21 cellular contexts compared by ENCODE assay signal in genomic region chr20:44356353-44356723, GRCh38. TPM values are rescaled to one million over a fixed set of nuclear protein-coding genes. Genes with fewer than 3 reads are reported as not detected.
DNase-seq lines count a peak whose midpoint lies in the region; ATAC-seq and TF ChIP-seq lines count a peak whose summit lies in the region.
"Had no signal": no experiment of that assay in that cellular context is flagged by ENCODE, and none has a peak within 500 bp of the region (broad histone marks: within the 10 kb centered on the region; RNA-seq: fewer than 3 reads in every experiment).

No MANE protein-coding gene starts in this region.

- H3K9ac ChIP-seq in H9 (ENCODE audit: extremely low read depth, insufficient read length, low read length) (peak overlapping the region; percentile 25), duodenal mucosa (ENCODE audit: low read depth in 1 of 2, low read length in 2 of 2) (peak overlapping the region; percentile 80 to 88), rectal smooth muscle tissue (ENCODE audit: low read length) (peak overlapping the region; percentile 0)

- no peak overlapping the region for H4K8ac ChIP-seq in H9 (replicated peaks; ENCODE audit: insufficient read length, low read depth, low read length)

- H3K27me3 ChIP-seq in H9 (ENCODE audit: insufficient read depth, low read length), result no peaks in the 10 kb centered on the region
- no peaks in the 10 kb centered on the region for H3K27me3 ChIP-seq in duodenal mucosa (ENCODE audit: control insufficient read depth in 1 of 2, insufficient read depth in 2 of 2, low read length in 2 of 2)
- H3K27me3 ChIP-seq in rectal smooth muscle tissue (ENCODE audit: control insufficient read depth, insufficient read depth, low read length), result no peaks in the 10 kb centered on the region
- peaks cover 0 to 56% (median 0%) of the 10 kb centered on the region in 4 donors for H3K27me3 ChIP-seq in esophagus squamous epithelium

- no peaks in the 10 kb centered on the region; a peak in 1 of 5 replicates for H3K9me3 Mint-ChIP-seq in H9
- H3K9me3 Mint-ChIP-seq in glutamatergic neuron (ENCODE audit: unreplicated experiment), result peaks cover 2% of the 10 kb centered on the region
- H3K9me3 Mint-ChIP-seq: CD4-positive, alpha-beta T cell; IgD-negative memory B cell had no signal

- no peak for TF ChIP-seq POLR2A in esophagus squamous epithelium (IDR thresholded peaks at IDR 0.05)

- no peak overlapping the region for H3K4ac ChIP-seq in H9 (ENCODE audit: low read depth, low read length)

- no peak overlapping the region for H4K91ac ChIP-seq in H9 (ENCODE audit: insufficient read length, low read depth, low read length)

- no peaks in the 10 kb centered on the region for H3K23me2 ChIP-seq in H9 (ENCODE audit: insufficient read length, low read depth, low read length, poor library complexity, severe bottlenecking)

- no peak overlapping the region for H3K27ac ChIP-seq in H9 (ENCODE audit: insufficient read length, low read depth, low read length)
- H3K27ac ChIP-seq in duodenal mucosa (ENCODE audit: low read depth, low read length), result peak overlapping the region; percentile 89
- H3K27ac ChIP-seq in rectal smooth muscle tissue (ENCODE audit: low read depth, low read length), result no peak overlapping the region
- no peak overlapping the region for H3K27ac ChIP-seq in esophagus squamous epithelium

- no peaks in the 10 kb centered on the region for H3K4me1 ChIP-seq in H9 (ENCODE audit: insufficient read depth, low read length)
- peaks cover 36 to 43% of the 10 kb centered on the region in 2 donors for H3K4me1 ChIP-seq in duodenal mucosa (ENCODE audit: control insufficient read depth in 1 of 2, insufficient read depth in 2 of 2, low read length in 2 of 2)
- peaks cover 13% of the 10 kb centered on the region for H3K4me1 ChIP-seq in mucosa of descending colon (ENCODE audit: low read depth)
- no peaks in the 10 kb centered on the region for H3K4me1 ChIP-seq in rectal smooth muscle tissue (ENCODE audit: control insufficient read depth, insufficient read depth, low read length)
- peaks cover 0 to 9% (median 0%) of the 10 kb centered on the region in 3 donors for H3K4me1 ChIP-seq in esophagus squamous epithelium

- no peaks in the 10 kb centered on the region for H3K9me3 ChIP-seq in H9 (ENCODE audit: control insufficient read depth, low read depth, low read length)
- H3K9me3 ChIP-seq in duodenal mucosa (ENCODE audit: control insufficient read depth in 1 of 2, low read length in 2 of 2), result no peaks in the 10 kb centered on the region
- H3K9me3 ChIP-seq in mucosa of descending colon, result no peaks in the 10 kb centered on the region
- H3K9me3 ChIP-seq in esophagus squamous epithelium, result no peaks in the 10 kb centered on the region
- H3K9me3 ChIP-seq: HAP-1 had no signal

- H3K56ac ChIP-seq in H9 (ENCODE audit: insufficient read length, low read depth, low read length), result no peak overlapping the region

- no peak overlapping the region for H4K5ac ChIP-seq in H9 (ENCODE audit: insufficient read length, low read depth, low read length)

- H2AK5ac ChIP-seq in H9 (ENCODE audit: insufficient read length, low read length), result no peak overlapping the region

- TF ChIP-seq CTCF in H9 (conservative IDR thresholded peaks at IDR 0.05) (no peak), mucosa of descending colon (IDR thresholded peaks at IDR 0.05) (no peak), esophagus squamous epithelium (IDR thresholded peaks at IDR 0.05) (no peak), glutamatergic neuron (IDR thresholded peaks at IDR 0.05; ENCODE audit: partially characterized antibody, unreplicated experiment) (no peak)

- H2BK15ac ChIP-seq in H9 (ENCODE audit: low read depth, low read length), result no peak overlapping the region

- H3K36me3 ChIP-seq in duodenal mucosa (ENCODE audit: control insufficient read depth in 1 of 2, insufficient read depth in 2 of 2, low read length in 2 of 2), result peaks cover 3 to 4% of the 10 kb centered on the region in 2 donors
- H3K36me3 ChIP-seq in mucosa of descending colon (ENCODE audit: low read depth), result no peaks in the 10 kb centered on the region
- no peaks in the 10 kb centered on the region for H3K36me3 ChIP-seq in rectal smooth muscle tissue (ENCODE audit: control insufficient read depth, insufficient read depth, low read length)
- no peaks in the 10 kb centered on the region for H3K36me3 ChIP-seq in esophagus squamous epithelium
- H3K36me3 ChIP-seq: HAP-1 had no signal

- H2BK12ac ChIP-seq in H9 (ENCODE audit: insufficient read length, low read depth, low read length), result no peak overlapping the region

- no peaks in the 10 kb centered on the region for H3K79me1 ChIP-seq in H9 (ENCODE audit: insufficient read depth, low read depth, low read length, poor library complexity, severe bottlenecking)

- no peak overlapping the region for H2AFZ ChIP-seq in H9 (ENCODE audit: low read length)

- H3K4me3 ChIP-seq in duodenal mucosa (ENCODE audit: low read depth in 1 of 2, low read length in 2 of 2), result peak overlapping the region; percentile 84 to 87
- peak overlapping the region; percentile 52 for H3K4me3 ChIP-seq in mucosa of descending colon
- peak overlapping the region; percentile 57 for H3K4me3 ChIP-seq in rectal smooth muscle tissue (ENCODE audit: low read length)
- no peak overlapping the region for H3K4me3 ChIP-seq in esophagus squamous epithelium
- H3K4me3 ChIP-seq: HAP-1 had no signal

- no peak overlapping the region for H2BK120ac ChIP-seq in H9 (ENCODE audit: low read depth, low read length, poor library complexity, severe bottlenecking)

- DNase-seq in H9 (no peak), mucosa of descending colon (no peak), putamen (ENCODE audit: low spot score) (no peak), esophagus squamous epithelium (lab: John Stamatoyannopoulos, UW) (no peak), GM19238 (ENCODE audit: insufficient read length, low spot score) (no peak), glutamatergic neuron (no peak)
- DNase-seq: ACHN; CD4-positive, alpha-beta T cell; GF-D8; NCI-H1417; NCI-H1930; NCI-H2171 treated with DMSO at 0.1 percent for 48 hours; NCI-H510A treated with DMSO at 0.1 percent for 48 hours; Right ventricle myocardium superior had no signal

- H3K79me2 ChIP-seq in H9 (ENCODE audit: insufficient read depth, low read length), result no peaks in the 10 kb centered on the region

- H3K14ac ChIP-seq in H9 (ENCODE audit: insufficient read depth, low read length), result no peak overlapping the region

- no peaks in the 10 kb centered on the region for H4K20me1 ChIP-seq in H9 (ENCODE audit: control insufficient read depth, insufficient read depth, insufficient read length)

- no peak overlapping the region for H2BK5ac ChIP-seq in H9 (ENCODE audit: insufficient read length, low read length)

- H3K4me1 Mint-ChIP-seq in H9, result peaks cover 6 to 15% of the 10 kb centered on the region in 2 experiments; a peak in 3 of 4 replicates
- no peaks in the 10 kb centered on the region for H3K4me1 Mint-ChIP-seq in glutamatergic neuron (ENCODE audit: low read depth, unreplicated experiment)
- H3K4me1 Mint-ChIP-seq: B cell had no signal

- WGBS in H9 (ENCODE audit: extremely low coverage, insufficient read length, low lambda C conversion rate), result no CpG with 5 or more reads among the region's 14 CpGs
- 63 to 74% methylated on average over 14 of the region's 14 CpGs for WGBS in esophagus squamous epithelium, 2 donors

- no peak for ATAC-seq in mucosa of descending colon
- ATAC-seq: Panc1 had no signal

- no peak overlapping the region for H3K4me2 ChIP-seq in H9 (ENCODE audit: insufficient read depth, insufficient read length, low read length)

- H3K27me3 Mint-ChIP-seq in H9 (ENCODE audit: low read depth) (peaks cover 2% of the 10 kb centered on the region), glutamatergic neuron (ENCODE audit: unreplicated experiment) (peaks cover 2% of the 10 kb centered on the region)

- no peak overlapping the region for H3K23ac ChIP-seq in H9 (ENCODE audit: insufficient read length, low read depth, low read length)

- no peak overlapping the region for H3K27ac Mint-ChIP-seq in H9
- no peak overlapping the region for H3K27ac Mint-ChIP-seq in glutamatergic neuron (ENCODE audit: unreplicated experiment)
- H3K27ac Mint-ChIP-seq: B cell; CD4-positive, alpha-beta T cell; IgD-negative memory B cell had no signal

- no peak overlapping the region for H2BK20ac ChIP-seq in H9 (ENCODE audit: low read depth, low read length, poor library complexity, severe bottlenecking)

- intact Hi-C loops in mucosa of descending colon (cut with DNase I, micrococcal nuclease) (no loop called here), esophagus squamous epithelium (cut with DNase I) (no loop called here)

- H3K36me3 Mint-ChIP-seq in H9 (ENCODE audit: insufficient read depth in 1 of 3, low read depth in 3 of 3) (no peaks in the 10 kb centered on the region), glutamatergic neuron (ENCODE audit: unreplicated experiment) (no peaks in the 10 kb centered on the region)
- H3K36me3 Mint-ChIP-seq: IgD-negative memory B cell had no signal

- H3K4me3 Mint-ChIP-seq in H9 (no peak overlapping the region), glutamatergic neuron (ENCODE audit: unreplicated experiment) (no peak overlapping the region)
- H3K4me3 Mint-ChIP-seq: B cell; CD4-positive, alpha-beta T cell; IgD-negative memory B cell had no signal

- H3K18ac ChIP-seq in H9 (ENCODE audit: insufficient read length, low read depth, low read length), result no peak overlapping the region

- H3T11ph ChIP-seq in H9 (ENCODE audit: low read length), result no peak overlapping the region

RNA-seq across cellular contexts. Expression of gene HNF4A, which starts 0.8 kb away (rescaled TPM):
- total RNA-seq in H9 (2021) (0.04 TPM in 1 of 2 replicates, not detected in the other), mucosa of descending colon (100 to 1,000 TPM; 125 to 332 (median 237) TPM), esophagus squamous epithelium (not detected), glutamatergic neuron (ENCODE audit: unreplicated experiment) (not detected)
- total RNA-seq: B cell; CD4-positive, alpha-beta T cell; LHCN-M2; Right ventricle myocardium superior had no signal

RNA-seq across cellular contexts. Expression of gene R3HDML, which starts 19.5 kb away (rescaled TPM):
- total RNA-seq in H9 (2021) (not detected in 2 replicates), mucosa of descending colon (not detected), esophagus squamous epithelium (not detected), glutamatergic neuron (ENCODE audit: unreplicated experiment) (not detected)
- total RNA-seq: B cell; CD4-positive, alpha-beta T cell; LHCN-M2; Right ventricle myocardium superior had no signal

RNA-seq across cellular contexts. Expression of gene FITM2, which starts 45.3 kb away (rescaled TPM):
- total RNA-seq in H9 (2021) (1.7 TPM in 2 replicates), mucosa of descending colon (10 to 100 TPM; 10.9 to 12.6 (median 10.9) TPM), esophagus squamous epithelium (1 to 10 TPM; 2.1 to 4.8 (median 3.7) TPM), glutamatergic neuron (ENCODE audit: unreplicated experiment) (6.5 TPM)

Comparison
In these comparisons a context has a peak if more than half of its experiments do, and no peak if none do; other contexts are left out.
1. H3K9ac ChIP-seq: peak in every context shown above with its lines; median percentile 84 in duodenal mucosa; 25 in H9; 0 in rectal smooth muscle tissue.
2. H3K4me3 ChIP-seq: peak in duodenal mucosa (2 of 2), mucosa of descending colon (single experiment) and rectal smooth muscle tissue (single experiment); none in esophagus squamous epithelium (0 of 4).
3. RNA of gene HNF4A, which starts 0.8 kb away (total RNA-seq): 125 to 332 TPM in mucosa of descending colon; 0.04 TPM in H9, not detected in esophagus squamous epithelium and not detected in glutamatergic neuron (single experiment); every median in the first group is over 100 times any median in the second.